In genomic region chr3:15781637-15782402, GRCh38 we compare ENCODE assay signal across 1 cellular context.
TF ChIP-seq lines count a peak whose summit lies in the region.

No MANE protein-coding gene starts in this region.

TF ChIP-seq in K562, 482 proteins besides CTCF, POLR2A, EP300 and RAD21 (continued from another document):
- TF ChIP-seq RERE (CRISPR knock-in tag; IDR thresholded peaks at IDR 0.05; ENCODE audit: borderline replicate concordance) (no peak), ZNF764 (CRISPR knock-in tag; IDR thresholded peaks at IDR 0.05; ENCODE audit: low read depth) (no peak), TAF7 (tag; IDR thresholded peaks at IDR 0.05) (no peak), THRA (IDR thresholded peaks at IDR 0.05) (no peak), ZNF3 (CRISPR knock-in tag; IDR thresholded peaks at IDR 0.05) (no peak), ZNF444 (CRISPR knock-in tag; IDR thresholded peaks at IDR 0.05) (no peak)
